ENCODE assay signal across 19 cellular contexts in genomic region chr1:43134068-43134467, GRCh38. TPM values are rescaled to one million over a fixed set of nuclear protein-coding genes. Genes with fewer than 3 reads are reported as not detected.
DNase-seq lines count a peak whose midpoint lies in the region; ATAC-seq and TF ChIP-seq lines count a peak whose summit lies in the region.
"Had no signal": no experiment of that assay in that cellular context is flagged by ENCODE, and none has a peak within 500 bp of the region (broad histone marks: within the 10 kb centered on the region; RNA-seq: fewer than 3 reads in every experiment).

No MANE protein-coding gene starts in this region.

- H3K9me2 ChIP-seq in hepatocyte (replicated peaks; ENCODE audit: insufficient read depth), result no peaks in the 10 kb centered on the region

- H3K4me1 Mint-ChIP-seq in WTC11 (peaks cover 20% of the 10 kb centered on the region), type B pancreatic cell (ENCODE audit: unreplicated experiment) (peaks cover 11% of the 10 kb centered on the region)

- TF ChIP-seq POLR2A in Peyer's patch (IDR thresholded peaks at IDR 0.05), result no peak

- H3K4me3 ChIP-seq in HAP-1 (no peak overlapping the region), hepatocyte (no peak overlapping the region), Peyer's patch (no peak overlapping the region)

- CTCF ChIA-PET in WTC11 (lab: Charles Lee), result interaction anchor here (0.8 kb wide), 2 partner anchors 10 to 60 kb away, joined by 3 to 5 read pairs; no protein-coding TSS in a partner anchor

- H3K27me3 Mint-ChIP-seq in WTC11 (ENCODE audit: low read depth) (no peaks in the 10 kb centered on the region), type B pancreatic cell (peaks cover 3% of the 10 kb centered on the region)

- H3K9me3 ChIP-seq in HAP-1 (no peaks in the 10 kb centered on the region; the same call in 1 of the 2 replicates), hepatocyte (ENCODE audit: low read depth) (no peaks in the 10 kb centered on the region), Peyer's patch (no peaks in the 10 kb centered on the region)

- no peak for TF ChIP-seq CTCF in WTC11 (IDR thresholded peaks at IDR 0.05)
- no peak for TF ChIP-seq CTCF in hepatocyte (IDR thresholded peaks at IDR 0.05; ENCODE audit: poor library complexity)
- TF ChIP-seq CTCF in type B pancreatic cell (conservative IDR thresholded peaks at IDR 0.05), result no peak
- TF ChIP-seq CTCF in GM13976 (IDR thresholded peaks at IDR 0.05; ENCODE audit: borderline replicate concordance, control extremely low read depth, extremely low read depth, insufficient read depth, missing control alignments), result no peak
- TF ChIP-seq CTCF in Peyer's patch (IDR thresholded peaks at IDR 0.05), result no peak

- H3K4me2 ChIP-seq in hepatocyte, result no peak overlapping the region

- in situ Hi-C loops in HAP-1 (cut with MboI; ENCODE audit: low sequenced_read_pairs), result no loop called here
- in situ Hi-C loops in GM13976 (cut with MboI; ENCODE audit: low sequenced_read_pairs, unreplicated experiment), result no loop called here

- WGBS in hepatocyte (ENCODE audit: low lambda C conversion rate, missing lambda C conversion rate), result 48% methylated on average over 1 of the region's 1 CpG

- no peaks in the 10 kb centered on the region for H3K36me3 ChIP-seq in HAP-1 (replicated peaks)
- H3K36me3 ChIP-seq in hepatocyte (replicated peaks; ENCODE audit: insufficient read depth, low read depth), result no peaks in the 10 kb centered on the region
- H3K36me3 ChIP-seq in Peyer's patch, result no peaks in the 10 kb centered on the region

- POLR2A ChIA-PET in WTC11 (lab: Charles Lee), result no interaction called here

- H3K4me1 ChIP-seq in HAP-1, result peaks cover 3% of the 10 kb centered on the region; the same call in 1 of the 2 replicates
- no peaks in the 10 kb centered on the region for H3K4me1 ChIP-seq in hepatocyte (ENCODE audit: insufficient read depth)
- H3K4me1 ChIP-seq in Peyer's patch, result no peaks in the 10 kb centered on the region

- H3K27ac Mint-ChIP-seq in WTC11, result no peak overlapping the region
- peak overlapping the region; percentile 55 for H3K27ac Mint-ChIP-seq in type B pancreatic cell
- H3K27ac Mint-ChIP-seq: H9 had no signal

- H3K4me3 Mint-ChIP-seq in WTC11, result no peak overlapping the region
- H3K4me3 Mint-ChIP-seq in type B pancreatic cell, result peak overlapping the region; percentile 29
- H3K4me3 Mint-ChIP-seq: H9 had no signal

- H3K27ac ChIP-seq in hepatocyte, result peak overlapping the region; percentile 17
- no peak overlapping the region for H3K27ac ChIP-seq in Peyer's patch

- no peak overlapping the region for H2AFZ ChIP-seq in hepatocyte

- H4K20me1 ChIP-seq in hepatocyte (ENCODE audit: insufficient read depth, poor library complexity, severe bottlenecking), result no peaks in the 10 kb centered on the region

- H3K36me3 Mint-ChIP-seq in WTC11 (peaks cover 60% of the 10 kb centered on the region), type B pancreatic cell (peaks cover 4% of the 10 kb centered on the region)

- H3K9me3 Mint-ChIP-seq in WTC11 (peaks cover 56% of the 10 kb centered on the region), type B pancreatic cell (peaks cover 8% of the 10 kb centered on the region)

- H3K79me2 ChIP-seq in hepatocyte, result no peaks in the 10 kb centered on the region

- peak; percentile 49 to 66 for DNase-seq in HAP-1 (ENCODE audit: low spot score in 2 of 2)
- DNase-seq in WTC11 (ENCODE audit: low spot score), result no peak
- no peak for DNase-seq in hepatocyte (ENCODE audit: low spot score)
- no peak for DNase-seq in type B pancreatic cell (ENCODE audit: extremely low spot score, unreplicated experiment)
- no peak for DNase-seq in GM13976 (ENCODE audit: low spot score)
- DNase-seq in Peyer's patch, result no peak
- DNase-seq: ACHN; C1 segment of cervical spinal cord; DMS79; H9; NCI-H1105; NCI-H1694; NCI-H2081 treated with DMSO at 0.1 percent for 48 hours; NCI-H446 treated with DMSO at 0.1 percent for 48 hours; NCI-H748 treated with DMSO at 0.1 percent for 48 hours; NK-92 treated with Interleukin-12 subunit alpha and Interleukin-12 subunit beta, amount 100 ng/mL, for 24 hours; SHP77 had no signal

- ATAC-seq in WTC11, result peak; percentile 30; the same call in 1 of the 2 replicates
- no peak for ATAC-seq in GM18861 (IDR thresholded peaks at IDR 0.05; ENCODE audit: unreplicated experiment)
- ATAC-seq: SK-N-SH treated with all-trans-retinoic acid at 6 μM for 48 hours had no signal

- H3K27me3 ChIP-seq in HAP-1 (ENCODE audit: low read depth) (no peaks in the 10 kb centered on the region), hepatocyte (no peaks in the 10 kb centered on the region), Peyer's patch (no peaks in the 10 kb centered on the region)

TF ChIP-seq in WTC11, 78 proteins besides CTCF, POLR2A, EP300 and RAD21:
- TF ChIP-seq TEAD1 (CRISPR knock-in tag; IDR thresholded peaks at IDR 0.05), result peak; percentile 62; the same call in 1 of the 2 replicates
- TF ChIP-seq HMGXB4 (CRISPR knock-in tag; IDR thresholded peaks at IDR 0.05), result no peak

RNA-seq across cellular contexts. Expression of gene EBNA1BP2, which starts 38.0 kb away (rescaled TPM):
- total RNA-seq in WTC11 (2021) (66.7 to 93.7 TPM (median 67.7 TPM) in 3 replicates), hepatocyte (49.4 and 65.1 TPM in 2 replicates), type B pancreatic cell (ENCODE audit: low replicate concordance) (57.2 and 68.3 TPM in 2 replicates), Peyer's patch (10 to 100 TPM; 12.8 to 62.7 (median 23.3) TPM)
- 73.7 and 92.1 TPM in 2 replicates for polyA plus RNA-seq in hepatocyte

RNA-seq across cellular contexts. Expression of gene CFAP57, which starts 38.1 kb away (rescaled TPM):
- 0.27 to 0.78 TPM (median 0.42 TPM) in 3 replicates for total RNA-seq in WTC11 (2021)
- total RNA-seq in hepatocyte, result 0.10 and 2.2 TPM in 2 replicates
- polyA plus RNA-seq in hepatocyte, result 0.46 and 0.75 TPM in 2 replicates
- 0.74 and 1.8 TPM in 2 replicates for total RNA-seq in type B pancreatic cell (ENCODE audit: low replicate concordance)
- total RNA-seq in Peyer's patch, result not detected

Comparison
In these comparisons a context has a peak if more than half of its experiments do, and no peak if none do; other contexts are left out.
1. DNase-seq: peak in HAP-1 (2 of 2); none in WTC11 (single experiment), hepatocyte (single experiment), type B pancreatic cell (single experiment), GM13976 (single experiment) and Peyer's patch (0 of 3).